In the genomic region with DNA sequence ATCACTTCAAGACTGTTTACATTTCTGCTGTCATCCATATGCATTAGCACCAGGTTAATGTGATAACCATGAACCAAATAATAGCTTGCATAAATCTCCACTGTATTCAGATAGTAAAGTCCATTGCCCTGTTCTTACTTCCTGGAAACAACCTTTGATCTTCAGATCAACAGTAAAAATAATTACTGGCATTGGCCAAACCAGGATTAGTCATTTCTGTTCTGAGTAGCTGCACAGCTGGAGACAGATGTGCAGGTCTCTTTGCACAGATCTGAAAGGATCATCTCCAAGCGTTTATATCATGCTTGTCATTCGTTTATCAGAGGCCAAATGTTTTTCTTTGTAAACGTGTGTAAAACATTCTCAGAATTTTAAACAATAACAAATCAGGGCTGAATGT, we compare ENCODE assay signal across 17 cellular contexts.
DNase-seq lines count a peak whose midpoint lies in the region; ATAC-seq and TF ChIP-seq lines count a peak whose summit lies in the region.
"Had no signal": no experiment of that assay in that cellular context is flagged by ENCODE, and none has a peak within 500 bp of the region (broad histone marks: within the 10 kb centered on the region; RNA-seq: fewer than 3 reads in every experiment).

No MANE protein-coding gene starts in this region.

- no peaks in the 10 kb centered on the region for H3K36me3 ChIP-seq in HCT116 (ENCODE audit: control insufficient read depth in 1 of 2, insufficient read depth in 2 of 2, low read length in 2 of 2)
- H3K36me3 ChIP-seq in mammary epithelial cell (ENCODE audit: insufficient read depth, low read length), result no peaks in the 10 kb centered on the region
- H3K36me3 ChIP-seq in lower lobe of right lung, result no peaks in the 10 kb centered on the region
- H3K36me3 ChIP-seq: ovary had no signal

- no peak overlapping the region for H3K9ac ChIP-seq in HCT116 (ENCODE audit: low read length)
- no peak overlapping the region for H3K9ac ChIP-seq in mammary epithelial cell (ENCODE audit: insufficient read depth, low read length)

- in situ Hi-C loops in mammary epithelial cell (cut with MboI; ENCODE audit: low sequenced_read_pairs in 2 of 2), result no loop called here

- POLR2A ChIA-PET in HCT116 (lab: Charles Lee), result no interaction called here
- POLR2A ChIA-PET in activated CD8-positive, alpha-beta T cell treated with anti-CD3 and anti-CD28 coated beads for 36 hours (lab: Charles Lee), result no interaction called here
- POLR2A ChIA-PET in activated CD4-positive, alpha-beta T cell treated with anti-CD3 and anti-CD28 coated beads for 36 hours (lab: Charles Lee), result no interaction called here

- H3K27ac Mint-ChIP-seq in activated CD8-positive, alpha-beta T cell treated with anti-CD3 and anti-CD28 coated beads for 36 hours, result no peak overlapping the region
- H3K27ac Mint-ChIP-seq in activated CD4-positive, alpha-beta T cell treated with anti-CD3 and anti-CD28 coated beads for 36 hours, result no peak overlapping the region
- H3K27ac Mint-ChIP-seq: dendritic cell treated with granulocyte-macrophage colony-stimulating factor and Interleukin-4, amounts not matched to agents 40 ng/mL and 50 ng/mL, for 4 days had no signal

- H3K4me1 Mint-ChIP-seq in activated CD8-positive, alpha-beta T cell treated with anti-CD3 and anti-CD28 coated beads for 36 hours (ENCODE audit: low read depth), result no peaks in the 10 kb centered on the region
- H3K4me1 Mint-ChIP-seq in activated CD4-positive, alpha-beta T cell treated with anti-CD3 and anti-CD28 coated beads for 36 hours, result no peaks in the 10 kb centered on the region

- dilution Hi-C loops in mammary epithelial cell (cut with HindIII; ENCODE audit: low sequenced_read_pairs), result no loop called here

- no peak overlapping the region for H3K4me3 ChIP-seq in HCT116 (replicated peaks in 1 of 2; ENCODE audit: low read depth in 1 of 2, low read length in 2 of 2)
- no peak overlapping the region for H3K4me3 ChIP-seq in mammary epithelial cell (replicated peaks in 1 of 3; ENCODE audit: insufficient read depth in 1 of 3, low read depth in 2 of 3, low read length in 3 of 3)
- H3K4me3 ChIP-seq in lower lobe of right lung, result no peak overlapping the region
- H3K4me3 ChIP-seq: ovary had no signal

- CTCF ChIA-PET in HCT116 (lab: Charles Lee) (no interaction called here), mammary epithelial cell (lab: Charles Lee; ENCODE audit: low non-redundant PET) (no interaction called here)
- CTCF ChIA-PET in activated CD8-positive, alpha-beta T cell treated with anti-CD3 and anti-CD28 coated beads for 36 hours (lab: Charles Lee), result no interaction called here
- CTCF ChIA-PET in activated CD4-positive, alpha-beta T cell treated with anti-CD3 and anti-CD28 coated beads for 36 hours (lab: Charles Lee), result no interaction called here

- no peak overlapping the region for H3K27ac ChIP-seq in HCT116 (ENCODE audit: low read depth, low read length)
- no peak overlapping the region for H3K27ac ChIP-seq in mammary epithelial cell (ENCODE audit: insufficient read depth, low read depth, low read length)
- no peak overlapping the region for H3K27ac ChIP-seq in lower lobe of right lung
- H3K27ac ChIP-seq: C4-2B, ovary had no signal

- ATAC-seq in HCT116, result no peak
- peak; percentile 52 to 59 for ATAC-seq in lower lobe of right lung
- no peak for ATAC-seq in GM21447 (IDR thresholded peaks at IDR 0.05; ENCODE audit: unreplicated experiment)
- ATAC-seq in activated CD8-positive, alpha-beta T cell treated with anti-CD3 and anti-CD28 coated beads for 36 hours, result no peak
- ATAC-seq in activated CD4-positive, alpha-beta T cell treated with anti-CD3 and anti-CD28 coated beads for 36 hours, result no peak
- ATAC-seq: PC-3 had no signal

- H4K20me1 ChIP-seq in HCT116 (ENCODE audit: insufficient read depth) (no peaks in the 10 kb centered on the region; the same call in 1 of the 2 replicates), mammary epithelial cell (ENCODE audit: insufficient read depth, low read length) (no peaks in the 10 kb centered on the region)

- 61% methylated on average over 3 of the region's 3 CpGs for WGBS in mammary epithelial cell (ENCODE audit: low coverage, missing lambda C conversion rate)

- H3K9me2 ChIP-seq in HCT116 (ENCODE audit: insufficient read depth), result no peaks in the 10 kb centered on the region

- intact Hi-C loops in HCT116 (cut with micrococcal nuclease), result no loop called here
- intact Hi-C loops in mammary epithelial cell (cut with micrococcal nuclease), result no loop called here
- intact Hi-C loops in lower lobe of right lung (cut with DNase I), result no loop called here
- intact Hi-C loops in activated CD8-positive, alpha-beta T cell treated with anti-CD3 and anti-CD28 coated beads for 36 hours (cut with micrococcal nuclease), result no loop called here
- intact Hi-C loops in activated CD4-positive, alpha-beta T cell treated with anti-CD3 and anti-CD28 coated beads for 36 hours (cut with DNase I, micrococcal nuclease), result no loop called here

- H2AFZ ChIP-seq in HCT116 (ENCODE audit: low read depth, low read length, poor library complexity, severe bottlenecking), result no peak overlapping the region
- H2AFZ ChIP-seq in mammary epithelial cell (ENCODE audit: low read depth, low read length), result no peak overlapping the region

- no peak for TF ChIP-seq CTCF in HCT116 (IDR thresholded peaks at IDR 0.05 in 2 of 3, conservative IDR thresholded peaks at IDR 0.05 in 1 of 3; ENCODE audit: borderline replicate concordance in 1 of 3, insufficient read depth in 1 of 3, low read depth in 2 of 3, low read length in 2 of 3)
- TF ChIP-seq CTCF in mammary epithelial cell (conservative IDR thresholded peaks at IDR 0.05 in 1 of 2, IDR thresholded peaks at IDR 0.05 in 1 of 2; ENCODE audit: extremely low read depth in 1 of 2, insufficient read depth in 1 of 2, low read depth in 1 of 2, low read length in 2 of 2), result no peak
- TF ChIP-seq CTCF in lower lobe of right lung (IDR thresholded peaks at IDR 0.05), result no peak
- no peak for TF ChIP-seq CTCF in activated CD8-positive, alpha-beta T cell treated with anti-CD3 and anti-CD28 coated beads for 36 hours (IDR thresholded peaks at IDR 0.05)

- no peaks in the 10 kb centered on the region for H3K36me3 Mint-ChIP-seq in activated CD8-positive, alpha-beta T cell treated with anti-CD3 and anti-CD28 coated beads for 36 hours (ENCODE audit: low read depth)
- H3K36me3 Mint-ChIP-seq in activated CD4-positive, alpha-beta T cell treated with anti-CD3 and anti-CD28 coated beads for 36 hours (ENCODE audit: low read depth), result no peaks in the 10 kb centered on the region

- H3K9me3 ChIP-seq in HCT116 (ENCODE audit: control insufficient read depth in 1 of 2, insufficient read depth in 1 of 2, low read depth in 1 of 2, low read length in 2 of 2), result no peaks in the 10 kb centered on the region
- no peaks in the 10 kb centered on the region for H3K9me3 ChIP-seq in mammary epithelial cell (replicated peaks; ENCODE audit: insufficient read depth, low read length)
- H3K9me3 ChIP-seq in lower lobe of right lung, result no peaks in the 10 kb centered on the region
- H3K9me3 ChIP-seq: ovary had no signal

- H3K27me3 Mint-ChIP-seq in activated CD8-positive, alpha-beta T cell treated with anti-CD3 and anti-CD28 coated beads for 36 hours, result no peaks in the 10 kb centered on the region
- no peaks in the 10 kb centered on the region for H3K27me3 Mint-ChIP-seq in activated CD4-positive, alpha-beta T cell treated with anti-CD3 and anti-CD28 coated beads for 36 hours
- H3K27me3 Mint-ChIP-seq: dendritic cell treated with granulocyte-macrophage colony-stimulating factor and Interleukin-4, amounts not matched to agents 40 ng/mL and 50 ng/mL, for 4 days had no signal

- no peak for TF ChIP-seq RAD21 in HCT116 (IDR thresholded peaks at IDR 0.05; ENCODE audit: low read depth)

- H3K27me3 ChIP-seq in HCT116 (ENCODE audit: insufficient read depth, low read length), result peaks cover 14% of the 10 kb centered on the region; the same call in 1 of the 2 replicates
- H3K27me3 ChIP-seq in mammary epithelial cell (ENCODE audit: insufficient read depth, low read length), result no peaks in the 10 kb centered on the region
- no peaks in the 10 kb centered on the region for H3K27me3 ChIP-seq in lower lobe of right lung (ENCODE audit: low read depth)
- H3K27me3 ChIP-seq: ovary had no signal

- RAD21 ChIA-PET in HCT116 (lab: Charles Lee; ENCODE audit: low non-redundant PET in 1 of 2, low total read pairs in 2 of 2, uncharacterized antibody in 2 of 2, unreplicated experiment in 2 of 2), result no interaction called here

- DNase-seq in Daoy (ENCODE audit: low read depth) (peak; percentile 14), HCT116 (ENCODE audit: low read depth, low spot score) (no peak), mammary epithelial cell (peak; percentile 17), lower lobe of right lung (no peak), NCI-H2171 treated with DMSO at 0.1 percent for 48 hours (lab: John Stamatoyannopoulos, UW) (no peak)
- DNase-seq in activated CD8-positive, alpha-beta T cell treated with anti-CD3 and anti-CD28 coated beads for 36 hours, result no peak
- DNase-seq in activated CD4-positive, alpha-beta T cell treated with anti-CD3 and anti-CD28 coated beads for 36 hours, result no peak
- DNase-seq: activated gamma-delta T cell, foreskin melanocyte, NCI-H1436 treated with DMSO at 0.1 percent for 48 hours, NCI-H524 treated with DMSO at 0.1 percent for 48 hours, ovary, PC-3, substantia nigra had no signal

- no peak overlapping the region for H3K4me2 ChIP-seq in HCT116 (ENCODE audit: low read length)
- no peak overlapping the region for H3K4me2 ChIP-seq in mammary epithelial cell (ENCODE audit: insufficient read depth, low read depth, low read length)

- H3K4me1 ChIP-seq in HCT116 (ENCODE audit: control insufficient read depth in 1 of 2, insufficient read depth in 2 of 2, low read length in 2 of 2) (peaks cover 0 to 3% of the 10 kb centered on the region in 2 experiments; a peak in 1 of 4 replicates), mammary epithelial cell (ENCODE audit: insufficient read depth, low read length) (no peaks in the 10 kb centered on the region), lower lobe of right lung (no peaks in the 10 kb centered on the region)

- H3K79me2 ChIP-seq in HCT116 (ENCODE audit: insufficient read depth, low read length) (no peaks in the 10 kb centered on the region), mammary epithelial cell (ENCODE audit: insufficient read depth, low read length) (no peaks in the 10 kb centered on the region)

- BruUV-seq in HCT116 (replicated peaks; lab: Mats Ljungman, UMichigan) (no TSS peak), mammary epithelial cell (replicated peaks; lab: Mats Ljungman, UMichigan) (no TSS peak)

- TF ChIP-seq POLR2A in HCT116 (IDR thresholded peaks at IDR 0.05; ENCODE audit: borderline replicate concordance, extremely low read depth, insufficient read depth, insufficient read length), result no peak

- no peaks in the 10 kb centered on the region for H3K9me3 Mint-ChIP-seq in activated CD8-positive, alpha-beta T cell treated with anti-CD3 and anti-CD28 coated beads for 36 hours
- H3K9me3 Mint-ChIP-seq in activated CD4-positive, alpha-beta T cell treated with anti-CD3 and anti-CD28 coated beads for 36 hours (ENCODE audit: low read depth), result peaks cover 6% of the 10 kb centered on the region

- H3K4me3 Mint-ChIP-seq in activated CD8-positive, alpha-beta T cell treated with anti-CD3 and anti-CD28 coated beads for 36 hours, result no peak overlapping the region
- no peak overlapping the region for H3K4me3 Mint-ChIP-seq in activated CD4-positive, alpha-beta T cell treated with anti-CD3 and anti-CD28 coated beads for 36 hours
- H3K4me3 Mint-ChIP-seq: dendritic cell treated with granulocyte-macrophage colony-stimulating factor and Interleukin-4, amounts not matched to agents 40 ng/mL and 50 ng/mL, for 4 days had no signal

Comparison
In these comparisons a context has a peak if more than half of its experiments do, and no peak if none do; other contexts are left out.
1. DNase-seq: peak in Daoy (single experiment) and mammary epithelial cell (single experiment); none in HCT116 (single experiment), lower lobe of right lung (single experiment), activated CD8-positive, alpha-beta T cell treated with anti-CD3 and anti-CD28 coated beads for 36 hours (single experiment), NCI-H2171 treated with DMSO at 0.1 percent for 48 hours (single experiment) and activated CD4-positive, alpha-beta T cell treated with anti-CD3 and anti-CD28 coated beads for 36 hours (single experiment).
2. ATAC-seq: peak in lower lobe of right lung (2 of 2); none in HCT116 (single experiment), GM21447 (single experiment), activated CD8-positive, alpha-beta T cell treated with anti-CD3 and anti-CD28 coated beads for 36 hours (single experiment) and activated CD4-positive, alpha-beta T cell treated with anti-CD3 and anti-CD28 coated beads for 36 hours (single experiment).